1 cellular context compared by ENCODE assay signal in the genomic region with DNA sequence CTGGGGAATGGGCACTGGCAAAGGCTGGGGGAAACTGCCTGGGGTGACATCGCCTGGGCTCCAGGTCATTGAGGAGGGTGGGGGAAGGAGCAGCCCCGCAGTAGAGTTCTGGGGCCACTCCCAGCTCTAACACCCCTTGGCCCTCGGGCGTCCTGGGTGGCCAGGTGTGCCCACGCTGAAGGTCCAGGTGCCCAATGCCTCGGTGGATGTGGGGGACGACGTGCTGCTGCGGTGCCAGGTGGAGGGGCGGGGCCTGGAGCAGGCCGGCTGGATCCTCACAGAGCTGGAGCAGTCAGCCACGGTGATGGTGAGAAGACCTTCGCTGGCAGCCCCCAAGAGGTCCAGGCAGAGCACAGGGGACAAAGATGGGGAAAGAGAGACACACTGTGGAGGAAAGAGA.
TF ChIP-seq lines count a peak whose summit lies in the region.

No MANE protein-coding gene starts in this region.

TF ChIP-seq in GM12878, 131 proteins besides CTCF, POLR2A, EP300 and RAD21:
- TF ChIP-seq ZNF384 (IDR thresholded peaks at IDR 0.05; ENCODE audit: borderline replicate concordance, low read depth, low read length) (no peak), RBBP5 (conservative IDR thresholded peaks at IDR 0.05) (no peak), MEF2A (IDR thresholded peaks at IDR 0.05; ENCODE audit: insufficient read depth, low read depth, low read length) (no peak), MXI1 (IDR thresholded peaks at IDR 0.05; ENCODE audit: low read depth, low read length) (no peak), STAT3 (IDR thresholded peaks at IDR 0.05; ENCODE audit: low read depth, low read length) (no peak), HDGF (IDR thresholded peaks at IDR 0.05) (no peak), RFX5 (IDR thresholded peaks at IDR 0.05; ENCODE audit: low read depth, low read length) (no peak), ATF7 (IDR thresholded peaks at IDR 0.05; ENCODE audit: low read depth) (no peak), SIN3A (IDR thresholded peaks at IDR 0.05; ENCODE audit: low read depth, low read length) (no peak), POU2F2 (IDR thresholded peaks at IDR 0.05; ENCODE audit: borderline replicate concordance, low read depth, low read length) (no peak), WRNIP1 (IDR thresholded peaks at IDR 0.05; ENCODE audit: borderline replicate concordance, low read depth, low read length) (no peak)
TF ChIP-seq in GM12878: peak in this region for 0.
